In the genomic region with DNA sequence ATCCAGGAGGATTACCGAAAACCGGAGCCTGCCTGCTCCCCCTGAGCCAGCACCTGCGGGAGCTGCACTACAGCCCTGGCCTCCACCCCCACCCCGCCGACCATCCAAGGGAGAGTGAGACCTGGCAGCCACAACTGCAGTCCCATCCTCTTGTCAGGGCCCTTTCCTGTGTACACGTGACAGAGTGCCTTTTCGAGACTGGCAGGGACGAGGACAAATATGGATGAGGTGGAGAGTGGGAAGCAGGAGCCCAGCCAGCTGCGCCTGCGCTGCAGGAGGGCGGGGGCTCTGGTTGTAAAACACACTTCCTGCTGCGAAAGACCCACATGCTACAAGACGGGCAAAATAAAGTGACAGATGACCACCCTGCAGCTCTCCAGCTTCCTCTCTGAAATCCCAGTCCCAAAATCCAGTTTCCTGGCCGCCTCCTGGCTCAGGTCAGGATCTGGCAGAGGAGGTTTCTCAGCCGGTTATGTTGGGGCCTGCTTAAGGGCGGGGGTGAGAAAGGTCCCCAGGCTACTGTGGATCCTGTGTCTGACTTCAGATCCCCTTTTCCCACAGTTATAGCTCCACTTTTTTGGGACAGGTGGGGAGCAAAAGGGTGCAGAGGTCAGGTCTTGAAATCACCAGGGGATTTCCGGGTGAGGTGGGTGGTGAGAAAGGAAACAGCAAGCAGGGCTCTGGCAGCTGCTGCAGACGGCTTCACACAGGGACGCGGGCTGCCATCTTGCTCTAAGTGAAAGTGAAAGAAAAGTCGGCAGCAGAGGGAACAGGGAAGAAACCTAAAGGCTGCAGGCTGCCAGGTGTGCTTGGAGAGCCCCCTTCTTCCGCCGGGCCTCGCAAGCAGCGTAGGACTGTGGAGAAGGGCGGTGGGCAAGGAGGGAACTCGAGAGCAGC, we compare ENCODE assay signal across 1 cellular context.
TF ChIP-seq lines count a peak whose summit lies in the region.

A gene with protein sequence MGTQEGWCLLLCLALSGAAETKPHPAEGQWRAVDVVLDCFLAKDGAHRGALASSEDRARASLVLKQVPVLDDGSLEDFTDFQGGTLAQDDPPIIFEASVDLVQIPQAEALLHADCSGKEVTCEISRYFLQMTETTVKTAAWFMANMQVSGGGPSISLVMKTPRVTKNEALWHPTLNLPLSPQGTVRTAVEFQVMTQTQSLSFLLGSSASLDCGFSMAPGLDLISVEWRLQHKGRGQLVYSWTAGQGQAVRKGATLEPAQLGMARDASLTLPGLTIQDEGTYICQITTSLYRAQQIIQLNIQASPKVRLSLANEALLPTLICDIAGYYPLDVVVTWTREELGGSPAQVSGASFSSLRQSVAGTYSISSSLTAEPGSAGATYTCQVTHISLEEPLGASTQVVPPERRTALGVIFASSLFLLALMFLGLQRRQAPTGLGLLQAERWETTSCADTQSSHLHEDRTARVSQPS (plus strand): TSS at position 695 of the 897 bp plus-strand sequence. CDS start 207 bp downstream, outside the sequence.

TF ChIP-seq in SK-N-SH, 30 proteins besides CTCF, POLR2A, EP300 and RAD21 (continued from another document):
- TF ChIP-seq GABPA (IDR thresholded peaks at IDR 0.05; ENCODE audit: low read depth) = peak; percentile 30
- peak; percentile 10; the same call in 1 of the 2 replicates for TF ChIP-seq TAF1 (IDR thresholded peaks at IDR 0.05; ENCODE audit: borderline replicate concordance, low read depth, low read length)
- no peak for TF ChIP-seq TCF12 (IDR thresholded peaks at IDR 0.05)
- peak; percentile 5 for TF ChIP-seq CHD2 (IDR thresholded peaks at IDR 0.05; ENCODE audit: low read length, partially characterized antibody)
- TF ChIP-seq, protein P1, sequence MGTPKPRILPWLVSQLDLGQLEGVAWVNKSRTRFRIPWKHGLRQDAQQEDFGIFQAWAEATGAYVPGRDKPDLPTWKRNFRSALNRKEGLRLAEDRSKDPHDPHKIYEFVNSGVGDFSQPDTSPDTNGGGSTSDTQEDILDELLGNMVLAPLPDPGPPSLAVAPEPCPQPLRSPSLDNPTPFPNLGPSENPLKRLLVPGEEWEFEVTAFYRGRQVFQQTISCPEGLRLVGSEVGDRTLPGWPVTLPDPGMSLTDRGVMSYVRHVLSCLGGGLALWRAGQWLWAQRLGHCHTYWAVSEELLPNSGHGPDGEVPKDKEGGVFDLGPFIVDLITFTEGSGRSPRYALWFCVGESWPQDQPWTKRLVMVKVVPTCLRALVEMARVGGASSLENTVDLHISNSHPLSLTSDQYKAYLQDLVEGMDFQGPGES (IDR thresholded peaks at IDR 0.05; ENCODE audit: low read depth, low read length) = no peak
- TF ChIP-seq, protein P2, sequence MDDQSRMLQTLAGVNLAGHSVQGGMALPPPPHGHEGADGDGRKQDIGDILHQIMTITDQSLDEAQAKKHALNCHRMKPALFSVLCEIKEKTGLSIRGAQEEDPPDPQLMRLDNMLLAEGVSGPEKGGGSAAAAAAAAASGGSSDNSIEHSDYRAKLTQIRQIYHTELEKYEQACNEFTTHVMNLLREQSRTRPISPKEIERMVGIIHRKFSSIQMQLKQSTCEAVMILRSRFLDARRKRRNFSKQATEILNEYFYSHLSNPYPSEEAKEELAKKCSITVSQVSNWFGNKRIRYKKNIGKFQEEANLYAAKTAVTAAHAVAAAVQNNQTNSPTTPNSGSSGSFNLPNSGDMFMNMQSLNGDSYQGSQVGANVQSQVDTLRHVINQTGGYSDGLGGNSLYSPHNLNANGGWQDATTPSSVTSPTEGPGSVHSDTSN (IDR thresholded peaks at IDR 0.05) = peak; percentile 89
- TF ChIP-seq MEF2A (IDR thresholded peaks at IDR 0.05; ENCODE audit: borderline replicate concordance, low read depth) = no peak
- peak; percentile 85; the same call in 1 of the 2 replicates for TF ChIP-seq YY1 (IDR thresholded peaks at IDR 0.05; ENCODE audit: low read depth)
- no peak for TF ChIP-seq FOSL2 (IDR thresholded peaks at IDR 0.05; ENCODE audit: borderline replicate concordance, low read depth)
- TF ChIP-seq JUND (IDR thresholded peaks at IDR 0.05) = no peak
- peak; percentile 78; the same call in 1 of the 2 replicates for TF ChIP-seq POLR2AphosphoS5 (IDR thresholded peaks at IDR 0.05; ENCODE audit: low read depth, low read length)
- peak; percentile 86 for TF ChIP-seq NRF1 (IDR thresholded peaks at IDR 0.05; ENCODE audit: low read depth, low read length)
- TF ChIP-seq, protein P3, sequence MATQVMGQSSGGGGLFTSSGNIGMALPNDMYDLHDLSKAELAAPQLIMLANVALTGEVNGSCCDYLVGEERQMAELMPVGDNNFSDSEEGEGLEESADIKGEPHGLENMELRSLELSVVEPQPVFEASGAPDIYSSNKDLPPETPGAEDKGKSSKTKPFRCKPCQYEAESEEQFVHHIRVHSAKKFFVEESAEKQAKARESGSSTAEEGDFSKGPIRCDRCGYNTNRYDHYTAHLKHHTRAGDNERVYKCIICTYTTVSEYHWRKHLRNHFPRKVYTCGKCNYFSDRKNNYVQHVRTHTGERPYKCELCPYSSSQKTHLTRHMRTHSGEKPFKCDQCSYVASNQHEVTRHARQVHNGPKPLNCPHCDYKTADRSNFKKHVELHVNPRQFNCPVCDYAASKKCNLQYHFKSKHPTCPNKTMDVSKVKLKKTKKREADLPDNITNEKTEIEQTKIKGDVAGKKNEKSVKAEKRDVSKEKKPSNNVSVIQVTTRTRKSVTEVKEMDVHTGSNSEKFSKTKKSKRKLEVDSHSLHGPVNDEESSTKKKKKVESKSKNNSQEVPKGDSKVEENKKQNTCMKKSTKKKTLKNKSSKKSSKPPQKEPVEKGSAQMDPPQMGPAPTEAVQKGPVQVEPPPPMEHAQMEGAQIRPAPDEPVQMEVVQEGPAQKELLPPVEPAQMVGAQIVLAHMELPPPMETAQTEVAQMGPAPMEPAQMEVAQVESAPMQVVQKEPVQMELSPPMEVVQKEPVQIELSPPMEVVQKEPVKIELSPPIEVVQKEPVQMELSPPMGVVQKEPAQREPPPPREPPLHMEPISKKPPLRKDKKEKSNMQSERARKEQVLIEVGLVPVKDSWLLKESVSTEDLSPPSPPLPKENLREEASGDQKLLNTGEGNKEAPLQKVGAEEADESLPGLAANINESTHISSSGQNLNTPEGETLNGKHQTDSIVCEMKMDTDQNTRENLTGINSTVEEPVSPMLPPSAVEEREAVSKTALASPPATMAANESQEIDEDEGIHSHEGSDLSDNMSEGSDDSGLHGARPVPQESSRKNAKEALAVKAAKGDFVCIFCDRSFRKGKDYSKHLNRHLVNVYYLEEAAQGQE (IDR thresholded peaks at IDR 0.05; ENCODE audit: low read depth, low read length) = no peak
- no peak for TF ChIP-seq FOXJ3 (CRISPR knock-in tag; IDR thresholded peaks at IDR 0.05)
- TF ChIP-seq SMC3 (IDR thresholded peaks at IDR 0.05; ENCODE audit: low read depth, low read length) = no peak
- TF ChIP-seq TEAD4 (IDR thresholded peaks at IDR 0.05; ENCODE audit: borderline replicate concordance, insufficient read depth) = no peak
